Comparison of ENCODE assay signal across 23 cellular contexts in genomic region chr18:63646916-63647315, GRCh38. TPM values are rescaled to one million over a fixed set of nuclear protein-coding genes. Genes with fewer than 3 reads are reported as not detected.
"Had no signal": no experiment of that assay in that cellular context is flagged by ENCODE, and none has a peak within 500 bp of the region (broad histone marks: within the 10 kb centered on the region; RNA-seq: fewer than 3 reads in every experiment).

No MANE protein-coding gene starts in this region.

- H3K9me3 ChIP-seq: neutrophil, sigmoid colon, tibial artery had no signal

- H3K4me1 ChIP-seq: parathyroid adenoma, sigmoid colon, tibial artery had no signal

- H3K79me2 ChIP-seq: hepatocyte, parathyroid adenoma had no signal

- ATAC-seq: activated T-cell treated with anti-CD3 and anti-CD28 coated beads, Interleukin-2, amount 50 U/mL, for 72 hours; natural killer cell had no signal

- H3K9ac ChIP-seq: parathyroid adenoma had no signal

- FAIRE-seq: TTC549 had no signal

- DNase-seq: activated CD4-positive, alpha-beta T cell treated with anti-CD3 and anti-CD28 coated beads, Interleukin-2, amount 50 U/mL, for 4 hours; activated effector memory CD4-positive, alpha-beta T cell treated with anti-CD3 and anti-CD28 coated beads, Interleukin-2, amount 50 U/mL, for 16 hours; activated naive CD4-positive, alpha-beta T cell treated with anti-CD3 and anti-CD28 coated beads, Interleukin-2, amount 50 U/mL, for 16 hours; activated T-cell treated with anti-CD3 and anti-CD28 coated beads, Interleukin-2, amount 50 U/mL, for 72 hours; natural killer cell; sigmoid colon; stimulated activated CD8-positive, alpha-beta memory T cell treated with anti-CD3 and anti-CD28 coated beads, Interleukin-4, amount 100 ng/mL, for 48 hours; stimulated activated naive CD4-positive, alpha-beta T cell treated with Interleukin-2 at 50 U/mL for 16 hours; substantia nigra; tibial artery had no signal

- H3K4me2 ChIP-seq: hepatocyte had no signal

- H2AFZ ChIP-seq: hepatocyte, parathyroid adenoma had no signal

- H3K27ac ChIP-seq: cardiac muscle cell, hepatocyte, neutrophil, parathyroid adenoma, sigmoid colon, tibial artery had no signal

- H3K27me3 ChIP-seq: cardiac muscle cell, hepatocyte, sigmoid colon, tibial artery had no signal

- H3K36me3 ChIP-seq: cardiac muscle cell, neutrophil, sigmoid colon, tibial artery had no signal

- H3K4me3 ChIP-seq: cardiac muscle cell, hepatocyte, sigmoid colon, tibial artery had no signal

RNA-seq across cellular contexts. Expression of gene SERPINB4, which starts 2.9 kb away (rescaled TPM):
- total RNA-seq: activated CD8-positive, alpha-beta memory T cell treated with anti-CD3 and anti-CD28 coated beads for 36 hours; activated T-cell treated with anti-CD3 and anti-CD28 coated beads, Interleukin-2, amount 50 U/mL, for 72 hours; cardiac muscle cell; chondrocyte; epithelial cell of proximal tubule; fibroblast of villous mesenchyme; hepatocyte; mesenteric fat pad; natural killer cell; sigmoid colon; urinary bladder had no signal
- polyA plus RNA-seq: cardiac muscle cell, hepatocyte, urinary bladder had no signal

RNA-seq across cellular contexts. Expression of gene SERPINB3, which starts 14.8 kb away (rescaled TPM):
- total RNA-seq: activated CD8-positive, alpha-beta memory T cell treated with anti-CD3 and anti-CD28 coated beads for 36 hours; activated T-cell treated with anti-CD3 and anti-CD28 coated beads, Interleukin-2, amount 50 U/mL, for 72 hours; cardiac muscle cell; chondrocyte; dermis microvascular lymphatic vessel endothelial cell; fibroblast of villous mesenchyme; mesenteric fat pad; natural killer cell; sigmoid colon had no signal
- polyA plus RNA-seq: cardiac muscle cell, hepatocyte, urinary bladder had no signal

RNA-seq across cellular contexts. Expression of gene SERPINB11, which starts 55.8 kb away (rescaled TPM):
- total RNA-seq: activated CD8-positive, alpha-beta memory T cell treated with anti-CD3 and anti-CD28 coated beads for 36 hours; activated T-cell treated with anti-CD3 and anti-CD28 coated beads, Interleukin-2, amount 50 U/mL, for 72 hours; cardiac muscle cell; chondrocyte; dermis microvascular lymphatic vessel endothelial cell; epithelial cell of proximal tubule; fibroblast of villous mesenchyme; hepatocyte; mesenteric fat pad; natural killer cell; sigmoid colon had no signal
- polyA plus RNA-seq: adipose tissue, cardiac muscle cell, hepatocyte, sigmoid colon, urinary bladder had no signal

RNA-seq across cellular contexts. Expression of gene SERPINB13, which starts 59.8 kb away (rescaled TPM):
- total RNA-seq: activated CD8-positive, alpha-beta memory T cell treated with anti-CD3 and anti-CD28 coated beads for 36 hours; activated T-cell treated with anti-CD3 and anti-CD28 coated beads, Interleukin-2, amount 50 U/mL, for 72 hours; cardiac muscle cell; chondrocyte; dermis microvascular lymphatic vessel endothelial cell; epithelial cell of proximal tubule; fibroblast of villous mesenchyme; hepatocyte; mesenteric fat pad; natural killer cell; sigmoid colon had no signal
- polyA plus RNA-seq: cardiac muscle cell, urinary bladder had no signal
